17 cellular contexts compared by ENCODE assay signal in the genomic region with DNA sequence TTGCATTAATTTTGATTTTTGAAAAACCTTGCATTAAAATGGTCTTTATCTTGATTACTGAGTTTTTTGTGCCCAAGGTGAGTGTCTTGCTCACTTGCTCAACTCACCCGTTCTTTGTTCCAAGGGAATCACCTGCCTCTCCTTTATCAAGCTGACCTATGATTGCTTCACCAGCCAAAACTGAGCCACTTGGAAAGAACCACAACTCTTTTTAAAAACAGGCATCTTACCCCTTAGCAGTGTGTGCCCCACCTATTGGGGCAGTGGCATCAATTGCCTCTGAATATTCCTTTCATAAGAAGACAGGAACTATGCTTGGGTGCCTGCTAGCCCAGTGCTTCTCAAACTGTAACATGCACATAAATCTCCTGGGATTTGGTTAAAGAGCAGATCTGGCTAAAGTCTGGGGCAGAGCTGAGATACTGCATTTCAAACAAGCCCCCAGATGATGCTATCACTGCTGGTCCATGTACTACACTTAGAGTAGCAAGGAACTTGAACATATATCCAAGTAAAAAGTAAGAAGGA.
"Had no signal": no experiment of that assay in that cellular context is flagged by ENCODE, and none has a peak within 500 bp of the region (broad histone marks: within the 10 kb centered on the region; RNA-seq: fewer than 3 reads in every experiment).

No MANE protein-coding gene starts in this region.

- H3K36me3 ChIP-seq: right atrium auricular region, suprapubic skin had no signal

- ATAC-seq: natural killer cell; stimulated activated naive CD8-positive, alpha-beta T cell treated with anti-CD3 and anti-CD28 coated beads, Interleukin-15, Interleukin-2, amounts not matched to agents 100 U/mL and 50 U/mL, for 24 hours; WTC11 had no signal

- H3K27me3 Mint-ChIP-seq: dendritic cell treated with granulocyte-macrophage colony-stimulating factor and Interleukin-4, amounts not matched to agents 40 ng/mL and 50 ng/mL, for 4 days; type B pancreatic cell had no signal

- H3K9me3 Mint-ChIP-seq: activated CD4-positive, alpha-beta T cell treated with anti-CD3 and anti-CD28 coated beads, Interleukin-2, amount 10 ng/mL, durations not matched to agents 24 days and 14 days; dendritic cell treated with granulocyte-macrophage colony-stimulating factor and Interleukin-4, amounts not matched to agents 40 ng/mL and 50 ng/mL, for 4 days; natural killer cell; type B pancreatic cell; WTC11 had no signal

- H3K27ac Mint-ChIP-seq: activated CD4-positive, alpha-beta T cell treated with anti-CD3 and anti-CD28 coated beads, Interleukin-2, amount 10 ng/mL, durations not matched to agents 24 days and 14 days; dendritic cell treated with granulocyte-macrophage colony-stimulating factor and Interleukin-4, amounts not matched to agents 40 ng/mL and 50 ng/mL, for 4 days; type B pancreatic cell; WTC11 had no signal

- H3K36me3 Mint-ChIP-seq: natural killer cell, type B pancreatic cell, WTC11 had no signal

- H3K4me3 ChIP-seq: right atrium auricular region, skin epidermis, suprapubic skin had no signal

- H3K27me3 ChIP-seq: right atrium auricular region, suprapubic skin had no signal

- H3K9me3 ChIP-seq: right atrium auricular region, suprapubic skin had no signal

- DNase-seq: activated CD4-positive, alpha-beta T cell treated with anti-CD3 and anti-CD28 coated beads, Interleukin-2, amount 10 ng/mL, durations not matched to agents 24 days and 14 days; activated CD8-positive, alpha-beta memory T cell treated with anti-CD3 and anti-CD28 coated beads for 24 hours; effector memory CD4-positive, alpha-beta T cell; foreskin fibroblast; glutamatergic neuron; kidney glomerular epithelial cell; mesendoderm; natural killer cell; stimulated activated CD4-positive, alpha-beta T cell treated with anti-CD3 and anti-CD28 coated beads, Interleukin-4, amount 100 ng/mL, for 24 hours; stimulated activated naive CD8-positive, alpha-beta T cell treated with anti-CD3 and anti-CD28 coated beads, Interleukin-15, Interleukin-2, amounts not matched to agents 100 U/mL and 50 U/mL, for 24 hours; T-helper 2 cell had no signal

- H3K4me3 Mint-ChIP-seq: activated CD4-positive, alpha-beta T cell treated with anti-CD3 and anti-CD28 coated beads, Interleukin-2, amount 10 ng/mL, durations not matched to agents 24 days and 14 days; dendritic cell treated with granulocyte-macrophage colony-stimulating factor and Interleukin-4, amounts not matched to agents 40 ng/mL and 50 ng/mL, for 4 days; type B pancreatic cell; WTC11 had no signal
